ENCODE assay signal across 1 cellular context in the genomic region with DNA sequence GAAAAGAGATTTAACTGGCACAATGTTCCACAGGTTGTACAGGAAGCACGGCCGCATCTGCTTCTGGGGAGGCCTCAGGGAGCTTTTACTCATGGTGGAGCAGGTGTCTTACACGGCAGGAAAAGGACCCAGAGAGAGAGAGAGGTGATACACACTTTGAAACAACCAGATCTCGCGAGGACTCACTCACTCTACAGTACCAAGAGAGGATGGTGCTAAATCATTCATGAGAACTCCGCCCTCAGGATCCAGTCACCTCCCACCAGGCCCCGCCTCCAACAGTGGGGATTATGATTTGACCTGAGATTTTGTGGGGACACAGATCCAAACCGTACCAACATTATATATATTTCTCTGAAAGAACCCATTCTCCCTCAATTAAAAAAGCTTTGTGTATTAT.
TF ChIP-seq lines count a peak whose summit lies in the region.

No MANE protein-coding gene starts in this region.

TF ChIP-seq in WTC11, 78 proteins besides CTCF, POLR2A, EP300 and RAD21 (continued from another document):
- TF ChIP-seq, protein P1, sequence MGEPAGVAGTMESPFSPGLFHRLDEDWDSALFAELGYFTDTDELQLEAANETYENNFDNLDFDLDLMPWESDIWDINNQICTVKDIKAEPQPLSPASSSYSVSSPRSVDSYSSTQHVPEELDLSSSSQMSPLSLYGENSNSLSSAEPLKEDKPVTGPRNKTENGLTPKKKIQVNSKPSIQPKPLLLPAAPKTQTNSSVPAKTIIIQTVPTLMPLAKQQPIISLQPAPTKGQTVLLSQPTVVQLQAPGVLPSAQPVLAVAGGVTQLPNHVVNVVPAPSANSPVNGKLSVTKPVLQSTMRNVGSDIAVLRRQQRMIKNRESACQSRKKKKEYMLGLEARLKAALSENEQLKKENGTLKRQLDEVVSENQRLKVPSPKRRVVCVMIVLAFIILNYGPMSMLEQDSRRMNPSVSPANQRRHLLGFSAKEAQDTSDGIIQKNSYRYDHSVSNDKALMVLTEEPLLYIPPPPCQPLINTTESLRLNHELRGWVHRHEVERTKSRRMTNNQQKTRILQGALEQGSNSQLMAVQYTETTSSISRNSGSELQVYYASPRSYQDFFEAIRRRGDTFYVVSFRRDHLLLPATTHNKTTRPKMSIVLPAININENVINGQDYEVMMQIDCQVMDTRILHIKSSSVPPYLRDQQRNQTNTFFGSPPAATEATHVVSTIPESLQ (CRISPR knock-in tag; IDR thresholded peaks at IDR 0.05), result no peak
- no peak for TF ChIP-seq SMAD3 (CRISPR knock-in tag; IDR thresholded peaks at IDR 0.05; ENCODE audit: borderline replicate concordance)
- TF ChIP-seq ZNF138 (CRISPR knock-in tag; conservative IDR thresholded peaks at IDR 0.05), result no peak
- TF ChIP-seq, protein P2, sequence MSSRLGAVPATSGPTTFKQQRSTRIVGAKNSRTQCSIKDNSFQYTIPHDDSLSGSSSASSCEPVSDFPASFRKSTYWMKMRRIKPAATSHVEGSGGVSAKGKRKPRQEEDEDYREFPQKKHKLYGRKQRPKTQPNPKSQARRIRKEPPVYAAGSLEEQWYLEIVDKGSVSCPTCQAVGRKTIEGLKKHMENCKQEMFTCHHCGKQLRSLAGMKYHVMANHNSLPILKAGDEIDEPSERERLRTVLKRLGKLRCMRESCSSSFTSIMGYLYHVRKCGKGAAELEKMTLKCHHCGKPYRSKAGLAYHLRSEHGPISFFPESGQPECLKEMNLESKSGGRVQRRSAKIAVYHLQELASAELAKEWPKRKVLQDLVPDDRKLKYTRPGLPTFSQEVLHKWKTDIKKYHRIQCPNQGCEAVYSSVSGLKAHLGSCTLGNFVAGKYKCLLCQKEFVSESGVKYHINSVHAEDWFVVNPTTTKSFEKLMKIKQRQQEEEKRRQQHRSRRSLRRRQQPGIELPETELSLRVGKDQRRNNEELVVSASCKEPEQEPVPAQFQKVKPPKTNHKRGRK (CRISPR knock-in tag; IDR thresholded peaks at IDR 0.05; ENCODE audit: borderline replicate concordance), result no peak
- TF ChIP-seq EMX1 (CRISPR knock-in tag; IDR thresholded peaks at IDR 0.05), result no peak
- TF ChIP-seq PRRX2 (CRISPR knock-in tag; IDR thresholded peaks at IDR 0.05), result no peak
- TF ChIP-seq E2F1 (CRISPR knock-in tag; IDR thresholded peaks at IDR 0.05), result no peak
- TF ChIP-seq ZNF396 (CRISPR knock-in tag; IDR thresholded peaks at IDR 0.05; ENCODE audit: borderline replicate concordance), result no peak
